17 cellular contexts compared by ENCODE assay signal in the genomic region with DNA sequence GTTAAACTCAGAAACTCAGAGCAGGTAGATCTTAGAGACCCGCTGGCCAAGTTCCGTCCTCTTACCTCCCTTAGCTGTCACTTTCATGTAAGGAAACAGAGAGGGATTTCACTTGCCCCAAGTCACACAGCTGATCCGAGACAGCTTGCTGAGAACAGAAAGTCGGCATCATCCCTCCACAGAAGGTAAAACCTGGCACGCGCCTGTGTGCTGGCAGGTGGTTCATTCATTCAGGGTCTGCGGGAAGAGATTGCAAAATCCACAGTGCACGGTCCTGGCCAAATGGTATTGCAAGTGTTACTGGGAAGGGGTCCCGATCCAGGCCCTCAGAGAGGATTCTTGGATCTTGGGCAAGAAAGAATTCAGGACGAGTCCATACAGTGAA. TPM values are rescaled to one million over a fixed set of nuclear protein-coding genes. Genes with fewer than 3 reads are reported as not detected.
DNase-seq lines count a peak whose midpoint lies in the region; ATAC-seq lines count a peak whose summit lies in the region.
"Had no signal": no experiment of that assay in that cellular context is flagged by ENCODE, and none has a peak within 500 bp of the region (broad histone marks: within the 10 kb centered on the region; RNA-seq: fewer than 3 reads in every experiment).

No MANE protein-coding gene starts in this region.

- no peaks in the 10 kb centered on the region for H3K9me3 ChIP-seq in ES-I3 (ENCODE audit: control insufficient read depth, insufficient read depth, low read length)

- peaks cover 7% of the 10 kb centered on the region for H3K36me3 Mint-ChIP-seq in T-helper 2 cell treated with Interferon-gamma antibody and Interleukin-4, amounts not matched to agents 5 μg/mL and 100 μg/mL, for 36 hours (ENCODE audit: low read depth)
- H3K36me3 Mint-ChIP-seq in activated naive CD8-positive, alpha-beta T cell treated with anti-CD3 and anti-CD28 coated beads, Interleukin-2, amount 50 U/mL, for 24 hours (ENCODE audit: low read depth), result no peaks in the 10 kb centered on the region
- peaks cover 7% of the 10 kb centered on the region for H3K36me3 Mint-ChIP-seq in natural killer cell treated with Interleukin-12 subunit alpha and Interleukin-12 subunit beta and Interleukin-15 and Interleukin-18, amount 100 ng/mL, for 72 hours

- H3K4me3 Mint-ChIP-seq in T-helper 2 cell treated with Interferon-gamma antibody and Interleukin-4, amounts not matched to agents 5 μg/mL and 100 μg/mL, for 36 hours, result peak overlapping the region; percentile 75
- H3K4me3 Mint-ChIP-seq in activated naive CD8-positive, alpha-beta T cell treated with anti-CD3 and anti-CD28 coated beads, Interleukin-2, amount 50 U/mL, for 24 hours, result peak overlapping the region; percentile 36
- peak overlapping the region; percentile 57 for H3K4me3 Mint-ChIP-seq in natural killer cell treated with Interleukin-12 subunit alpha and Interleukin-12 subunit beta and Interleukin-15 and Interleukin-18, amount 100 ng/mL, for 72 hours

- no peak for DNase-seq in T-helper 2 cell treated with Interferon-gamma antibody and Interleukin-4, amounts not matched to agents 5 μg/mL and 100 μg/mL, for 36 hours (ENCODE audit: low spot score)
- DNase-seq in T-helper 2 cell (no peak), kidney tubule cell (ENCODE audit: low spot score) (no peak), hypothalamus (lab: John Stamatoyannopoulos, UW) (no peak), Ammon's horn (ENCODE audit: low spot score) (no peak)
- DNase-seq in activated naive CD8-positive, alpha-beta T cell treated with anti-CD3 and anti-CD28 coated beads, Interleukin-2, amount 50 U/mL, for 24 hours, result no peak
- DNase-seq in natural killer cell treated with Interleukin-12 subunit alpha and Interleukin-12 subunit beta and Interleukin-15 and Interleukin-18, amount 100 ng/mL, for 72 hours (ENCODE audit: low spot score), result no peak
- DNase-seq: 8988T; activated CD4-positive, alpha-beta T cell treated with anti-CD3 and anti-CD28 coated beads, Interleukin-2, amount 50 U/mL, for 4 hours; Calu3; cerebellar nuclear complex; GOT3; NCI-H187; NCI-H526 treated with DMSO at 0.1 percent for 48 hours; stimulated activated naive CD4-positive, alpha-beta T cell treated with Interleukin-2 at 50 U/mL for 16 hours; SW 1271 had no signal

- peaks cover 12% of the 10 kb centered on the region for H3K4me1 ChIP-seq in ES-I3 (ENCODE audit: insufficient read depth, low read length)

- H3K4me1 Mint-ChIP-seq in T-helper 2 cell treated with Interferon-gamma antibody and Interleukin-4, amounts not matched to agents 5 μg/mL and 100 μg/mL, for 36 hours (ENCODE audit: low read depth), result peaks cover 15% of the 10 kb centered on the region
- H3K4me1 Mint-ChIP-seq in activated naive CD8-positive, alpha-beta T cell treated with anti-CD3 and anti-CD28 coated beads, Interleukin-2, amount 50 U/mL, for 24 hours, result peaks cover 25% of the 10 kb centered on the region
- peaks cover 10% of the 10 kb centered on the region in 2 donors for H3K4me1 Mint-ChIP-seq in natural killer cell treated with Interleukin-12 subunit alpha and Interleukin-12 subunit beta and Interleukin-15 and Interleukin-18, amount 100 ng/mL, for 72 hours (ENCODE audit: low read depth in 2 of 2)

- no peaks in the 10 kb centered on the region for H3K36me3 ChIP-seq in ES-I3 (ENCODE audit: insufficient read depth, low read length)

- H3K27ac Mint-ChIP-seq in T-helper 2 cell treated with Interferon-gamma antibody and Interleukin-4, amounts not matched to agents 5 μg/mL and 100 μg/mL, for 36 hours, result no peak overlapping the region
- peak overlapping the region; percentile 71 for H3K27ac Mint-ChIP-seq in activated naive CD8-positive, alpha-beta T cell treated with anti-CD3 and anti-CD28 coated beads, Interleukin-2, amount 50 U/mL, for 24 hours
- H3K27ac Mint-ChIP-seq in natural killer cell treated with Interleukin-12 subunit alpha and Interleukin-12 subunit beta and Interleukin-15 and Interleukin-18, amount 100 ng/mL, for 72 hours, result peak overlapping the region; percentile 21 to 39

- peaks cover 12% of the 10 kb centered on the region for H3K27me3 Mint-ChIP-seq in T-helper 2 cell treated with Interferon-gamma antibody and Interleukin-4, amounts not matched to agents 5 μg/mL and 100 μg/mL, for 36 hours (ENCODE audit: low read depth)
- peaks cover 9% of the 10 kb centered on the region for H3K27me3 Mint-ChIP-seq in activated naive CD8-positive, alpha-beta T cell treated with anti-CD3 and anti-CD28 coated beads, Interleukin-2, amount 50 U/mL, for 24 hours
- peaks cover 0 to 2% of the 10 kb centered on the region in 2 donors for H3K27me3 Mint-ChIP-seq in natural killer cell treated with Interleukin-12 subunit alpha and Interleukin-12 subunit beta and Interleukin-15 and Interleukin-18, amount 100 ng/mL, for 72 hours

- no peak for ATAC-seq in activated naive CD8-positive, alpha-beta T cell treated with anti-CD3 and anti-CD28 coated beads, Interleukin-2, amount 50 U/mL, for 24 hours
- ATAC-seq in natural killer cell treated with Interleukin-12 subunit alpha and Interleukin-12 subunit beta and Interleukin-15 and Interleukin-18, amount 100 ng/mL, for 72 hours, result no peak

- H3K9ac ChIP-seq in ES-I3 (ENCODE audit: low read depth, low read length), result peak overlapping the region; percentile 50; the same call in 1 of the 2 replicates

- H3K9me3 Mint-ChIP-seq in T-helper 2 cell treated with Interferon-gamma antibody and Interleukin-4, amounts not matched to agents 5 μg/mL and 100 μg/mL, for 36 hours, result no peaks in the 10 kb centered on the region
- H3K9me3 Mint-ChIP-seq in activated naive CD8-positive, alpha-beta T cell treated with anti-CD3 and anti-CD28 coated beads, Interleukin-2, amount 50 U/mL, for 24 hours, result no peaks in the 10 kb centered on the region
- no peaks in the 10 kb centered on the region for H3K9me3 Mint-ChIP-seq in natural killer cell treated with Interleukin-12 subunit alpha and Interleukin-12 subunit beta and Interleukin-15 and Interleukin-18, amount 100 ng/mL, for 72 hours

RNA-seq across cellular contexts. Expression of a gene that starts 46.3 kb away (rescaled TPM):
- total RNA-seq in natural killer cell treated with Interleukin-12 subunit alpha and Interleukin-12 subunit beta and Interleukin-15 and Interleukin-18, amount 100 ng/mL, for 72 hours, result 100 to 1,000 TPM; 122 to 192 TPM
